Comparison of ENCODE assay signal across 16 cellular contexts in genomic region chr6:25016311-25016710, GRCh38.
DNase-seq lines count a peak whose midpoint lies in the region; ATAC-seq, FAIRE-seq and TF ChIP-seq lines count a peak whose summit lies in the region.
"Had no signal": no experiment of that assay in that cellular context is flagged by ENCODE, and none has a peak within 500 bp of the region (broad histone marks: within the 10 kb centered on the region; RNA-seq: fewer than 3 reads in every experiment).

No MANE protein-coding gene starts in this region.

- no peak overlapping the region for H3K4me3 ChIP-seq in RWPE2 (ENCODE audit: severe bottlenecking)
- H3K4me3 ChIP-seq: ascending aorta, esophagus squamous epithelium, hepatocyte, left ventricle myocardium inferior, skin epidermis had no signal

- H3K9me3 Mint-ChIP-seq in activated T-cell treated with anti-CD3 and anti-CD28 coated beads, Interleukin-2, amount 50 U/mL, for 72 hours: no peaks in the 10 kb centered on the region
- H3K9me3 Mint-ChIP-seq in stimulated activated memory B cell treated with anti-CD40 and anti-IgM and Interleukin-4, amounts not matched to agents 10 μg/mL and 1 μg/mL and 100 μg/mL, for 72 hours: no peaks in the 10 kb centered on the region

- H3K36me3 Mint-ChIP-seq in activated T-cell treated with anti-CD3 and anti-CD28 coated beads, Interleukin-2, amount 50 U/mL, for 72 hours (ENCODE audit: insufficient read depth in 2 of 2): no peaks in the 10 kb centered on the region
- no peaks in the 10 kb centered on the region for H3K36me3 Mint-ChIP-seq in stimulated activated memory B cell treated with anti-CD40 and anti-IgM and Interleukin-4, amounts not matched to agents 10 μg/mL and 1 μg/mL and 100 μg/mL, for 72 hours

- H3K9me3 ChIP-seq in RWPE2 (ENCODE audit: severe bottlenecking): no peaks in the 10 kb centered on the region
- H3K9me3 ChIP-seq: ascending aorta, esophagus squamous epithelium, left ventricle myocardium inferior had no signal

- H3K27ac ChIP-seq in RWPE2 (ENCODE audit: poor library complexity, severe bottlenecking): peak overlapping the region; percentile 80
- H3K27ac ChIP-seq: ascending aorta, hepatocyte, left ventricle myocardium inferior, WERI-Rb-1 had no signal

- no peaks in the 10 kb centered on the region for H3K27me3 ChIP-seq in RWPE2 (ENCODE audit: insufficient read depth, poor library complexity, severe bottlenecking)
- H3K27me3 ChIP-seq: ascending aorta, esophagus squamous epithelium, hepatocyte had no signal

- H3K4me1 Mint-ChIP-seq in activated T-cell treated with anti-CD3 and anti-CD28 coated beads, Interleukin-2, amount 50 U/mL, for 72 hours (ENCODE audit: low read depth): peaks cover 61% of the 10 kb centered on the region
- peaks cover 57% of the 10 kb centered on the region for H3K4me1 Mint-ChIP-seq in stimulated activated memory B cell treated with anti-CD40 and anti-IgM and Interleukin-4, amounts not matched to agents 10 μg/mL and 1 μg/mL and 100 μg/mL, for 72 hours

- no peak for DNase-seq in activated T-cell treated with anti-CD3 and anti-CD28 coated beads, Interleukin-2, amount 50 U/mL, for 72 hours
- DNase-seq in activated T-cell treated with anti-CD3 and anti-CD28 coated beads, Interleukin-2, amount 50 U/mL, for 48 hours: no peak
- DNase-seq in RWPE2 (ENCODE audit: low spot score) (no peak), iris pigment epithelial cell (ENCODE audit: low read depth) (peak; percentile 37), NCI-H2081 (lab: John Stamatoyannopoulos, UW) (no peak), SHP77 treated with DMSO at 0.1 percent for 48 hours (lab: John Stamatoyannopoulos, UW) (no peak), GM19239 (ENCODE audit: insufficient read length, low spot score) (no peak)
- DNase-seq: DMS53, esophagus squamous epithelium, left ventricle myocardium inferior, NCI-H226, WERI-Rb-1 had no signal

- no peaks in the 10 kb centered on the region for H3K27me3 Mint-ChIP-seq in activated T-cell treated with anti-CD3 and anti-CD28 coated beads, Interleukin-2, amount 50 U/mL, for 72 hours (ENCODE audit: low read depth)
- H3K27me3 Mint-ChIP-seq in stimulated activated memory B cell treated with anti-CD40 and anti-IgM and Interleukin-4, amounts not matched to agents 10 μg/mL and 1 μg/mL and 100 μg/mL, for 72 hours: no peaks in the 10 kb centered on the region

- H3K4me3 Mint-ChIP-seq in activated T-cell treated with anti-CD3 and anti-CD28 coated beads, Interleukin-2, amount 50 U/mL, for 72 hours: peak overlapping the region; percentile 22 to 34
- H3K4me3 Mint-ChIP-seq in stimulated activated memory B cell treated with anti-CD40 and anti-IgM and Interleukin-4, amounts not matched to agents 10 μg/mL and 1 μg/mL and 100 μg/mL, for 72 hours: no peak overlapping the region

- peak overlapping the region; percentile 11 for H3K27ac Mint-ChIP-seq in activated T-cell treated with anti-CD3 and anti-CD28 coated beads, Interleukin-2, amount 50 U/mL, for 72 hours
- peak overlapping the region; percentile 68 for H3K27ac Mint-ChIP-seq in stimulated activated memory B cell treated with anti-CD40 and anti-IgM and Interleukin-4, amounts not matched to agents 10 μg/mL and 1 μg/mL and 100 μg/mL, for 72 hours

- H3K4me1 ChIP-seq in RWPE2 (ENCODE audit: insufficient read depth, poor library complexity, severe bottlenecking): peaks cover 65% of the 10 kb centered on the region
- H3K4me1 ChIP-seq: ascending aorta, left ventricle myocardium inferior had no signal

- H3K36me3 ChIP-seq in RWPE2 (ENCODE audit: low read depth): no peaks in the 10 kb centered on the region
- H3K36me3 ChIP-seq: ascending aorta, esophagus squamous epithelium, left ventricle myocardium inferior, WERI-Rb-1 had no signal

- no peak for ATAC-seq in activated T-cell treated with anti-CD3 and anti-CD28 coated beads, Interleukin-2, amount 50 U/mL, for 72 hours (replicated peaks in 1 of 2)
- no peak for ATAC-seq in RWPE2 (ENCODE audit: low read depth)
- no peak for ATAC-seq in stimulated activated memory B cell treated with anti-CD40 and anti-IgM and Interleukin-4, amounts not matched to agents 10 μg/mL and 1 μg/mL and 100 μg/mL, for 72 hours

- no peak for TF ChIP-seq CTCF in RWPE2 (IDR thresholded peaks at IDR 0.05; ENCODE audit: poor library complexity, severe bottlenecking)

- FAIRE-seq in GM19239 (lab: Jason Lieb, UNC): no peak
